In the genomic region with DNA sequence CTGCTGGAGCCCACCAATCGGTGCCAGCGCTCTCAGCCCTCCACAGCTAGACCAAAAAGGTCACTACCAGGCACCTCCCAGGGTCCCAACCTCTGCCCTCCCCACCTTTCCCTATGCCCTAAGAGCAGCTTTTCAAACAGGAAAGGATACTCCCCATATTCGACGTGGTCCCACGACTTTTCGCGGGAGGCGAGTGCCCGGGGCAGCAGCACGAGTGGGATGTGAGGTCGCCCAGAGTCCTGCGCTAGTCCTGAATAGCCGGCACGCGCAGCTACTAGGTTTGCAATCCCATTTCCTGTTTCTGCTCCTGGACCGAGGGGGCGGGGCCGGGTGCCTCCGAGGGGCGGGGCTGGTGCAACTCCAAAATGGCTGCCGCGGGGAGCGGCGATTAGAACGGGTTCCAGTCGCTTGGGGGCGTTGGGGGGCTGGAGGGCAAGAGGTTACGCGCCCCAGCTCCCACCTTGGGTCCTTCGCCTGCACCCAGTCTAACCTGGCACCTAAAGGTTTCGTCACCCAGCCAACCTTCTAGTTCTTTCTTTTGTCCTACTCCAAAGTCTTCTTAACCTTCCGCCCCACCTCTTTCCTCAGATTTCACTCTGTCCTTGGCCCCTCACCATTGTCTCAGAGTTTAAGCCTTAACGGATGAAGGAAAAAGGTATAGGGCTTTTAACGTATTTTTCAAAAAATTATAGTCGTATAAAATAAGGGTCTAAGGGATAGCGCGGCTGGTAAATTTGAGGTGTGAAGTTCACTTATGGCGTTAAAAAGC, we compare ENCODE assay signal across 8 cellular contexts.
DNase-seq lines count a peak whose midpoint lies in the region; ATAC-seq and TF ChIP-seq lines count a peak whose summit lies in the region.

No MANE protein-coding gene starts in this region.

- 46% methylated on average over 23 of the region's 38 CpGs for WGBS in prostate gland

- H3K4me1 ChIP-seq in prostate gland (replicated peaks), result no peaks in the 10 kb centered on the region

- TF ChIP-seq POLR2A in prostate gland (IDR thresholded peaks at IDR 0.05), result no peak

- H3K27ac ChIP-seq in prostate gland, result peak overlapping the region in 1 of 2 donors; percentile 5

- H3K27me3 ChIP-seq in prostate gland (replicated peaks; ENCODE audit: insufficient read depth), result no peaks in the 10 kb centered on the region

- H3K4me3 ChIP-seq in fibroblast of mammary gland (ENCODE audit: control insufficient read depth, low read depth, low read length) (peak overlapping the region; percentile 32), prostate gland (peak overlapping the region; percentile 26 to 33)

- intact Hi-C loops in prostate gland (cut with DNase I), result no loop called here

- peak; percentile 72 for DNase-seq in DMS53 treated with DMSO at 0.1 percent for 48 hours (lab: John Stamatoyannopoulos, UW; ENCODE audit: unreplicated experiment)
- peak; percentile 40 for DNase-seq in NCI-H510A (lab: John Stamatoyannopoulos, UW)
- DNase-seq in fibroblast of mammary gland (ENCODE audit: low read depth), result peak; percentile 14
- peak; percentile 46 for DNase-seq in prostate gland (ENCODE audit: low spot score)
- no peak for DNase-seq in globus pallidus (ENCODE audit: low spot score)
- DNase-seq in SKM-1 (lab: John Stamatoyannopoulos, UW; ENCODE audit: unreplicated experiment), result no peak

- no peak for ATAC-seq in GM21717 (IDR thresholded peaks at IDR 0.05; ENCODE audit: unreplicated experiment)
- ATAC-seq in HG02973 (IDR thresholded peaks at IDR 0.05; ENCODE audit: unreplicated experiment), result no peak

- H3K36me3 ChIP-seq in prostate gland, result no peaks in the 10 kb centered on the region

- H3K9me3 ChIP-seq in prostate gland, result no peaks in the 10 kb centered on the region

- TF ChIP-seq CTCF in fibroblast of mammary gland (conservative IDR thresholded peaks at IDR 0.05; ENCODE audit: control insufficient read depth, insufficient read depth, low read depth, low read length) (no peak), prostate gland (IDR thresholded peaks at IDR 0.05) (no peak)

Comparison
In these comparisons a context has a peak if more than half of its experiments do, and no peak if none do; other contexts are left out.
1. DNase-seq: peak in DMS53 treated with DMSO at 0.1 percent for 48 hours (single experiment), NCI-H510A (single experiment), fibroblast of mammary gland (single experiment) and prostate gland (single experiment); none in globus pallidus (single experiment) and SKM-1 (single experiment).